Comparison of ENCODE assay signal across 2 cellular contexts in the genomic region with DNA sequence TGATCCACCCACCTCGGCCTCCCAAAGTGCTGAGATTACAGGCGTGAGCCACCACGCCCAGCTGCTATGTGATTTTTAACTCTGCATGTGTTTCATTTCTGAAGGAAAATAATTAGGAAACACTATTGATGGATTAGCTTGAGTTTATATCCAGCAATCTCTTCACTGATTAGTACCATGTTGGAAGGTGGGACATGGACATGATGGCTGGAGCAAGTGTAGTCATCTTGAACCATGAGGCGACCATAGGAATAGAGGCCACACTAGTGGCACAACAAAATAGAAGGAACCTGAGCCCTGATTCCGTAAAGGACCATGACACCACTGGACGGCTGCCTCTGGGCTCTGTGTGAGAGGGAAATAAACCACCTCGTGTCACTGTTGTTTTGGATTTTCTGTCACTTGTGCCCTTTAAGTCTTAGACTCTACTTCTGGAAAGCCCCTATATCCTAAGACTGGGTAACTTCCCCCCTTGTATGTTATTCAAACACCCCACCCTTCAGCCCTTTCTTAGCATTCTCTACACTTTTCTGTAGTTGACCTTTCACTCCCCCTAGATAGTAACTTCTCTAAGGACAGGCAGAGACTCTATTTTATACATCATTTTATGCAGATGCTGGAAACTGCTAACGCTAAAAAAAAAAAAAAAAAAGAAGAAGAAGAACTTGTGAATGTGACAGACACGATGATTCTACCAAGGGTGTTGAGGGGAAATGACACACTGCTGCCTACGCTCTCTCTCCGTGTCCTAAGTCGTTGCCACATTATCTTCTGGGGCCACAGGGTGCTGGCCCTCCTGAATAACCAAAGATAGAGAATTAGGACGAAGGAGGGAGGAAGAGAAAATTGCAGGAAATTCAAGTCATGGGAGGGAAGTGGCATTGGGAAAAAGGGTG.
TF ChIP-seq lines count a peak whose summit lies in the region.

No MANE protein-coding gene starts in this region.

TF ChIP-seq in endothelial cell of umbilical vein, 7 proteins besides CTCF, POLR2A, EP300 and RAD21:
- TF ChIP-seq GATA2 (IDR thresholded peaks at IDR 0.05; ENCODE audit: insufficient read depth, insufficient read length, low read depth, low read length), result no peak
- no peak for TF ChIP-seq POLR2AphosphoS5 (IDR thresholded peaks at IDR 0.05; ENCODE audit: insufficient read depth, low read depth, low read length)
- TF ChIP-seq, protein P1, sequence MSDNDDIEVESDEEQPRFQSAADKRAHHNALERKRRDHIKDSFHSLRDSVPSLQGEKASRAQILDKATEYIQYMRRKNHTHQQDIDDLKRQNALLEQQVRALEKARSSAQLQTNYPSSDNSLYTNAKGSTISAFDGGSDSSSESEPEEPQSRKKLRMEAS (IDR thresholded peaks at IDR 0.05; ENCODE audit: insufficient read depth, insufficient read length), result no peak
- no peak for TF ChIP-seq JUN (IDR thresholded peaks at IDR 0.05; ENCODE audit: borderline replicate concordance, insufficient read depth, insufficient read length, low read depth)
- TF ChIP-seq FOS (IDR thresholded peaks at IDR 0.05; ENCODE audit: borderline replicate concordance, insufficient read depth, low read length), result no peak
- TF ChIP-seq EZH2 (IDR thresholded peaks at IDR 0.05; ENCODE audit: borderline replicate concordance, low read depth, low read length, severe bottlenecking), result no peak
- no peak for TF ChIP-seq MYC (IDR thresholded peaks at IDR 0.05; ENCODE audit: low read depth, low read length)

TF ChIP-seq in HEK293T, 16 proteins besides CTCF, POLR2A, EP300 and RAD21:
- TF ChIP-seq SP1 (IDR thresholded peaks at IDR 0.05) (no peak), SUZ12 (IDR thresholded peaks at IDR 0.05) (no peak), CTBP1 (IDR thresholded peaks at IDR 0.05; ENCODE audit: borderline replicate concordance) (no peak), ELF4 (IDR thresholded peaks at IDR 0.05) (no peak), ARNT (IDR thresholded peaks at IDR 0.05) (no peak)
